ENCODE assay signal across 9 cellular contexts in the genomic region with DNA sequence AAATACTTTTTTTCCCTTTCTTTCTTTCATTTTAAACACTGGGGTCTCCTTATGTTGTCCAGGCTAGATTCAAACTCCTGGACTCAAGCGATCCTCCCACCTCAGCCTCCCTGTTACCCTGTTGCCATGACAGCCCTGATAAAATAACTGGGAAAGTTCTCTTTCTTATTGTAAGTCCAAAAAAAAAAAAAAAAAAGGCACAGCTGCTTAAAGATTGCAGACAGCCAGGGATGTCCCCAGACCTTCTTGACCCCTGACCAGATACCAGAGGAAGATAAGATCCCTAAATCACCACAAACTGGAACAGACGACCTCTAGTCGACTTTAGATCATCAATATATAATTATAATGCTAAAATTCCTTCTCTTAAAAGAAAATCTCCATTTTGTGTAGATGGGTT. TPM values are rescaled to one million over a fixed set of nuclear protein-coding genes. Genes with fewer than 3 reads are reported as not detected.
DNase-seq lines count a peak whose midpoint lies in the region; ATAC-seq and TF ChIP-seq lines count a peak whose summit lies in the region.
"Had no signal": no experiment of that assay in that cellular context is flagged by ENCODE, and none has a peak within 500 bp of the region (broad histone marks: within the 10 kb centered on the region; RNA-seq: fewer than 3 reads in every experiment).

No MANE protein-coding gene starts in this region.

- peaks cover 26% of the 10 kb centered on the region for H3K4me1 Mint-ChIP-seq in mesothelial cell of epicardium

- H3K27me3 Mint-ChIP-seq in mesothelial cell of epicardium (ENCODE audit: low read depth), result no peaks in the 10 kb centered on the region

- peak overlapping the region; percentile 84 for H3K4me3 Mint-ChIP-seq in mesothelial cell of epicardium

- H3K27me3 ChIP-seq in BLaER1 treated with 17β-estradiol and CSF1 and Interleukin-3, amounts not matched to agents 10 nM and 100 nM, result no peaks in the 10 kb centered on the region
- no peaks in the 10 kb centered on the region for H3K27me3 ChIP-seq in HUES6 (ENCODE audit: control insufficient read depth, insufficient read depth, low read length)

- H3K9ac ChIP-seq in BLaER1 treated with 17β-estradiol and CSF1 and Interleukin-3, amounts not matched to agents 10 nM and 100 nM, result peak overlapping the region; percentile 75 to 87 (median 83); a peak in 17 of 22 replicates
- peak overlapping the region; percentile 64 for H3K9ac ChIP-seq in HUES6 (ENCODE audit: low read length)

- H3K9me3 Mint-ChIP-seq in activated naive CD4-positive, alpha-beta T cell treated with anti-CD3 and anti-CD28 coated beads, Interleukin-2, amount 50 U/mL, for 72 hours, result no peaks in the 10 kb centered on the region
- H3K9me3 Mint-ChIP-seq in mesothelial cell of epicardium, result no peaks in the 10 kb centered on the region

- H3K27ac ChIP-seq in BLaER1 treated with 17β-estradiol and CSF1 and Interleukin-3, amounts not matched to agents 10 nM and 100 nM, result peak overlapping the region in 10 of 11 experiments; percentile 49 to 87 (median 82); a peak in 14 of 22 replicates
- no peak overlapping the region; the same call in 1 of the 2 replicates for H3K27ac ChIP-seq in HUES6 (ENCODE audit: low read depth, low read length)

- TF ChIP-seq CTCF in mesothelial cell of epicardium (IDR thresholded peaks at IDR 0.05; ENCODE audit: unreplicated experiment), result no peak
- no peak for TF ChIP-seq CTCF in GM13977 (IDR thresholded peaks at IDR 0.05; ENCODE audit: extremely low read depth, insufficient read depth, missing control alignments)

- peak overlapping the region; percentile 68 to 86 (median 74); a peak in 18 of 20 replicates for H3K4me3 ChIP-seq in BLaER1 treated with 17β-estradiol and CSF1 and Interleukin-3, amounts not matched to agents 10 nM and 100 nM
- peak overlapping the region; percentile 50; the same call in 1 of the 2 replicates for H3K4me3 ChIP-seq in HUES6 (ENCODE audit: low read depth, low read length)

- H3K4me2 ChIP-seq in BLaER1 treated with 17β-estradiol and CSF1 and Interleukin-3, amounts not matched to agents 10 nM and 100 nM, result peak overlapping the region; percentile 86 to 94 (median 89)

- ATAC-seq in activated naive CD4-positive, alpha-beta T cell treated with anti-CD3 and anti-CD28 coated beads, Interleukin-2, amount 50 U/mL, for 72 hours, result no peak
- ATAC-seq in GM21786 (IDR thresholded peaks at IDR 0.05; ENCODE audit: unreplicated experiment) (no peak), HG02840 (IDR thresholded peaks at IDR 0.05; ENCODE audit: low FRiP score, unreplicated experiment) (no peak)

- peaks cover 18 to 49% (median 32%) of the 10 kb centered on the region in 11 experiments; a peak in 21 of 22 replicates for H3K36me3 ChIP-seq in BLaER1 treated with 17β-estradiol and CSF1 and Interleukin-3, amounts not matched to agents 10 nM and 100 nM
- no peaks in the 10 kb centered on the region; the same call in 1 of the 2 replicates for H3K36me3 ChIP-seq in HUES6 (ENCODE audit: control insufficient read depth, insufficient read depth, low read length)

- H3K27ac Mint-ChIP-seq in activated naive CD4-positive, alpha-beta T cell treated with anti-CD3 and anti-CD28 coated beads, Interleukin-2, amount 50 U/mL, for 72 hours, result peak overlapping the region; percentile 90 to 92
- H3K27ac Mint-ChIP-seq in mesothelial cell of epicardium, result peak overlapping the region; percentile 97

- H3K4me1 ChIP-seq in BLaER1 treated with 17β-estradiol and CSF1 and Interleukin-3, amounts not matched to agents 10 nM and 100 nM, result peaks cover 19 to 47% (median 25%) of the 10 kb centered on the region in 10 experiments
- H3K4me1 ChIP-seq in HUES6 (ENCODE audit: control insufficient read depth, insufficient read depth, low read length), result peaks cover 29% of the 10 kb centered on the region

- H3K36me3 Mint-ChIP-seq in activated naive CD4-positive, alpha-beta T cell treated with anti-CD3 and anti-CD28 coated beads, Interleukin-2, amount 50 U/mL, for 72 hours, result peaks cover 6 to 7% of the 10 kb centered on the region in 2 donors
- peaks cover 3% of the 10 kb centered on the region for H3K36me3 Mint-ChIP-seq in mesothelial cell of epicardium

- H4K20me1 ChIP-seq in BLaER1 treated with 17β-estradiol and CSF1 and Interleukin-3, amounts not matched to agents 10 nM and 100 nM, result no peaks in the 10 kb centered on the region

- DNase-seq in activated naive CD4-positive, alpha-beta T cell treated with anti-CD3 and anti-CD28 coated beads, Interleukin-2, amount 50 U/mL, for 72 hours (ENCODE audit: low spot score in 2 of 2), result no peak
- no peak for DNase-seq in mesothelial cell of epicardium (ENCODE audit: low spot score in 2 of 2, unreplicated experiment in 2 of 2)
- no peak for DNase-seq in DMS79 (lab: John Stamatoyannopoulos, UW)
- DNase-seq in GM13977 (ENCODE audit: low spot score), result no peak
- DNase-seq: occipital lobe had no signal

- H3K9me3 ChIP-seq in BLaER1 treated with 17β-estradiol and CSF1 and Interleukin-3, amounts not matched to agents 10 nM and 100 nM (replicated peaks in 1 of 11), result no peaks in the 10 kb centered on the region
- H3K9me3 ChIP-seq in HUES6 (ENCODE audit: control insufficient read depth, insufficient read depth, low read depth, low read length), result no peaks in the 10 kb centered on the region

- in situ Hi-C loops in GM13977 (cut with MboI; ENCODE audit: low pct_unique_long_range_greater_than_20kb, low sequenced_read_pairs, unreplicated experiment), result no loop called here

RNA-seq across cellular contexts. Expression of a gene that starts 1.1 kb away (rescaled TPM):
- total RNA-seq in activated naive CD4-positive, alpha-beta T cell treated with anti-CD3 and anti-CD28 coated beads, Interleukin-2, amount 50 U/mL, for 72 hours, result 10 to 100 TPM; 34.4 to 55.2 TPM
- 53.5 to 57.2 TPM (median 54.5 TPM) in 3 replicates for total RNA-seq in mesothelial cell of epicardium

RNA-seq across cellular contexts. Expression of a gene that starts 13.3 kb away (rescaled TPM):
- 100 to 1,000 TPM in 1 of 2 donors, 10 to 100 TPM in 1; 77.4 to 126 TPM for total RNA-seq in activated naive CD4-positive, alpha-beta T cell treated with anti-CD3 and anti-CD28 coated beads, Interleukin-2, amount 50 U/mL, for 72 hours
- total RNA-seq in mesothelial cell of epicardium, result 326 to 362 TPM (median 360 TPM) in 3 replicates

RNA-seq across cellular contexts. Expression of a gene that starts 24.7 kb away (rescaled TPM):
- 1 to 10 TPM; 2.2 to 3.7 TPM for total RNA-seq in activated naive CD4-positive, alpha-beta T cell treated with anti-CD3 and anti-CD28 coated beads, Interleukin-2, amount 50 U/mL, for 72 hours
- total RNA-seq in mesothelial cell of epicardium, result 8.7 to 11.9 TPM (median 10.9 TPM) in 3 replicates
- total RNA-seq: occipital lobe had no signal

RNA-seq across cellular contexts. Expression of a gene that starts 29.8 kb away (rescaled TPM):
- total RNA-seq in activated naive CD4-positive, alpha-beta T cell treated with anti-CD3 and anti-CD28 coated beads, Interleukin-2, amount 50 U/mL, for 72 hours, result not detected
- 4.8 to 6.0 TPM (median 5.1 TPM) in 3 replicates for total RNA-seq in mesothelial cell of epicardium

RNA-seq across cellular contexts. Expression of a gene that starts 41.6 kb away (rescaled TPM):
- total RNA-seq in activated naive CD4-positive, alpha-beta T cell treated with anti-CD3 and anti-CD28 coated beads, Interleukin-2, amount 50 U/mL, for 72 hours, result under 1 TPM in 1 of 2 donors, not detected in 1; 0.20 TPM
- total RNA-seq in mesothelial cell of epicardium, result 0.93 to 1.1 TPM (median 0.94 TPM) in 3 replicates
